7 cellular contexts compared by ENCODE assay signal in genomic region chr11:73647459-73648100, GRCh38.
DNase-seq lines count a peak whose midpoint lies in the region; ATAC-seq lines count a peak whose summit lies in the region.

No MANE protein-coding gene starts in this region.

- no peaks in the 10 kb centered on the region for H3K36me3 Mint-ChIP-seq in memory B cell

- peaks cover 26% of the 10 kb centered on the region for H3K4me1 Mint-ChIP-seq in memory B cell

- ATAC-seq in GM18909 (IDR thresholded peaks at IDR 0.05; ENCODE audit: poor library complexity, unreplicated experiment), result peak; percentile 84
- peak; percentile 74 for ATAC-seq in HG03457 (IDR thresholded peaks at IDR 0.05; ENCODE audit: unreplicated experiment)
- peak; percentile 98 for ATAC-seq in memory B cell (ENCODE audit: low read depth)

- H3K4me3 Mint-ChIP-seq in memory B cell, result peak overlapping the region; percentile 82

- no peaks in the 10 kb centered on the region for H3K9me3 Mint-ChIP-seq in memory B cell

- DNase-seq in NCI-H82 treated with DMSO at 0.1 percent for 48 hours (lab: John Stamatoyannopoulos, UW; ENCODE audit: unreplicated experiment) (peak; percentile 80), memory B cell (ENCODE audit: low spot score in 2 of 2) (peak; percentile 81 to 90)
- DNase-seq in activated CD8-positive, alpha-beta memory T cell treated with anti-CD3 and anti-CD28 coated beads for 48 hours (ENCODE audit: low read depth in 2 of 3, low spot score in 2 of 3), result peak; percentile 72 to 79 (median 77)
- peak; percentile 90 for DNase-seq in effector CD8-positive, alpha-beta T cell (lab: John Stamatoyannopoulos, UW)
- DNase-seq in stimulated activated CD8-positive, alpha-beta memory T cell treated with anti-CD3 and anti-CD28 coated beads, Interleukin-12 subunit alpha, Interleukin-12 subunit beta, amount 100 ng/mL, for 4 hours (ENCODE audit: low read depth), result peak; percentile 82

- no peaks in the 10 kb centered on the region for H3K27me3 Mint-ChIP-seq in memory B cell

- peak overlapping the region; percentile 74 for H3K27ac Mint-ChIP-seq in memory B cell

Comparison
In these comparisons a context has a peak if more than half of its experiments do, and no peak if none do; other contexts are left out.
1. Peak in every context shown above with its lines: DNase-seq and ATAC-seq.